8 cellular contexts compared by ENCODE assay signal in the genomic region with DNA sequence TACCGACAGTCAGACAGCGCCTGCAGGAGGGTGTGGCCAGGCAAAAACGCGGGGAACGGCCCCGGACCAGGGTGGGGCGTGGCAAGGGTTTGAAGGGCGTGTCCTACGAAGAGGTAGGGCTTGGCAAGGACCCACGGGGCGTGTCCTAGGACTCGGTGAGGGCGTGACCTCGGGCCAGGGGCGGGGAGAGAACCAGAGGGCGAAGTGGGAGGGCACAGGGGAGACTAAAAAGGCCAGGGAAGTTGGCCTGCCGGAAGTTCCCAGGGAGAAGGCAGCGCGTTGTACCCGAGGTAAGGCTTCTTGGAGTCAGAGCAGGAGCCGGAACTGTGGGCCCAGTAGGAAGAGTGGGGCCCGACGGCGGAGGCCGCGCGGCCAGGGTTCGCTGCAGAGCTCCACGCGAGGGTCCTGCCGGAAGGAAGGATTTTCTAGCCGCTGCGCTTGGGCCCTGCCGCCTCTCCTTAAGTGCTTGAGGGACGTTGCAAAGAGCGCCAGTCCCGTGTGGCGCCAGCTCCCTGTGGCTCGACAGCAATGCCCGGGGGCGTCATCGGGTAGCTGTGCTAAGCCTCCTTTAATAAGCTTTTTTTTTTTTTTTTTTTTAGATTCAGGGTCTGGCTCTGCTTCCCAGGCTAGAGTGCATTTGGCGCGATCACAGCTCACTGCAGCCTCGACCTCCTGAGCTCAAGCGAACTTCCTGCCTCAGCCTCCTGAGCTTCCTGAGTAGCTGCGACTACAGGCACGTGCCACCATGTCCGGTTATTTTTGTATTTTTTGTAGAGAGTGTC. TPM values are rescaled to one million over a fixed set of nuclear protein-coding genes. Genes with fewer than 3 reads are reported as not detected.
A peak's percentile ranks its signal among the peaks of the same experiment; 100 is the strongest.
DNase-seq lines count a peak whose midpoint lies in the region; ATAC-seq, FAIRE-seq and TF ChIP-seq lines count a peak whose summit lies in the region.

A gene with protein sequence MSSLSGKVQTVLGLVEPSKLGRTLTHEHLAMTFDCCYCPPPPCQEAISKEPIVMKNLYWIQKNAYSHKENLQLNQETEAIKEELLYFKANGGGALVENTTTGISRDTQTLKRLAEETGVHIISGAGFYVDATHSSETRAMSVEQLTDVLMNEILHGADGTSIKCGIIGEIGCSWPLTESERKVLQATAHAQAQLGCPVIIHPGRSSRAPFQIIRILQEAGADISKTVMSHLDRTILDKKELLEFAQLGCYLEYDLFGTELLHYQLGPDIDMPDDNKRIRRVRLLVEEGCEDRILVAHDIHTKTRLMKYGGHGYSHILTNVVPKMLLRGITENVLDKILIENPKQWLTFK (plus strand): TSS at position 253 of the 782 bp plus-strand sequence. CDS start 47,375 bp downstream, outside the sequence.

- DNase-seq in NCI-H1694 (lab: John Stamatoyannopoulos, UW) = peak; percentile 83
- DNase-seq in T-helper 2 cell treated with Interferon-gamma antibody and Interleukin-4, amounts not matched to agents 5 μg/mL and 100 μg/mL, for 36 hours (ENCODE audit: low spot score) = peak; percentile 97
- peak; percentile 76 for DNase-seq in astrocyte (ENCODE audit: low read depth)
- DNase-seq in right cardiac atrium = peak; percentile 99 to 100 (median 99)
- peak; percentile 87 for DNase-seq in renal cortical epithelial cell (ENCODE audit: low read depth)
- no peak for DNase-seq in WERI-Rb-1

- H3K4me1 Mint-ChIP-seq in T-helper 2 cell treated with Interferon-gamma antibody and Interleukin-4, amounts not matched to agents 5 μg/mL and 100 μg/mL, for 36 hours (ENCODE audit: low read depth) = peaks cover 40% of the 10 kb centered on the region
- peaks cover 18% of the 10 kb centered on the region for H3K4me1 Mint-ChIP-seq in astrocyte (ENCODE audit: low read depth, unreplicated experiment)

- H3K36me3 Mint-ChIP-seq in T-helper 2 cell treated with Interferon-gamma antibody and Interleukin-4, amounts not matched to agents 5 μg/mL and 100 μg/mL, for 36 hours (ENCODE audit: low read depth) = peaks cover 24% of the 10 kb centered on the region
- H3K36me3 Mint-ChIP-seq in astrocyte (ENCODE audit: low read depth, unreplicated experiment) = no peaks in the 10 kb centered on the region

- H3K4me1 ChIP-seq in astrocyte (ENCODE audit: insufficient read depth, low read length) = no peaks in the 10 kb centered on the region
- H3K4me1 ChIP-seq in right cardiac atrium (ENCODE audit: control insufficient read depth, insufficient read depth, low read length) = peaks cover 12% of the 10 kb centered on the region

- no peaks in the 10 kb centered on the region for H4K20me1 ChIP-seq in astrocyte (ENCODE audit: insufficient read depth, low read length)

- H3K27ac ChIP-seq in astrocyte (ENCODE audit: low read depth, low read length) = no peak within 1 kb of the TSS
- peak within 1 kb of the TSS; percentile 88 for H3K27ac ChIP-seq in right cardiac atrium (ENCODE audit: low read length)
- H3K27ac ChIP-seq in WERI-Rb-1 = no peak within 1 kb of the TSS

- peak within 1 kb of the TSS; percentile 65 for H3K9ac ChIP-seq in astrocyte (ENCODE audit: low read length)

- WGBS in right cardiac atrium = 6% methylated on average over 49 of the region's 49 CpGs

- no peaks in the 10 kb centered on the region for H3K79me2 ChIP-seq in astrocyte (ENCODE audit: insufficient read depth, low read length)

- peak within 1 kb of the TSS; percentile 92 for H2AFZ ChIP-seq in astrocyte (ENCODE audit: low read depth, low read length)

- H3K27me3 ChIP-seq in astrocyte (ENCODE audit: insufficient read depth, low read length) = no peaks in the 10 kb centered on the region
- no peaks in the 10 kb centered on the region for H3K27me3 ChIP-seq in right cardiac atrium (ENCODE audit: control insufficient read depth, insufficient read depth)
- H3K27me3 ChIP-seq in WERI-Rb-1 (ENCODE audit: insufficient read depth, low read depth, severe bottlenecking) = no peaks in the 10 kb centered on the region

- H3K36me3 ChIP-seq in astrocyte (ENCODE audit: insufficient read depth, low read length) = no peaks in the 10 kb centered on the region
- H3K36me3 ChIP-seq in WERI-Rb-1 = no peaks in the 10 kb centered on the region

- no peaks in the 10 kb centered on the region for H3K9me3 ChIP-seq in astrocyte (ENCODE audit: insufficient read depth, low read depth, low read length)
- no peaks in the 10 kb centered on the region for H3K9me3 ChIP-seq in right cardiac atrium (ENCODE audit: control insufficient read depth, low read length)
- H3K9me3 ChIP-seq in WERI-Rb-1 (ENCODE audit: severe bottlenecking) = no peaks in the 10 kb centered on the region

- TF ChIP-seq CTCF in astrocyte (IDR thresholded peaks at IDR 0.05; ENCODE audit: insufficient read depth, low read depth, low read length) = no peak
- no peak for TF ChIP-seq CTCF in WERI-Rb-1 (IDR thresholded peaks at IDR 0.05; ENCODE audit: low read depth, low read length)

- FAIRE-seq in astrocyte (lab: Jason Lieb, UNC) = no peak

- H3K27me3 Mint-ChIP-seq in T-helper 2 cell treated with Interferon-gamma antibody and Interleukin-4, amounts not matched to agents 5 μg/mL and 100 μg/mL, for 36 hours (ENCODE audit: low read depth) = peaks cover under 1% of the 10 kb centered on the region
- peaks cover 4% of the 10 kb centered on the region for H3K27me3 Mint-ChIP-seq in astrocyte (ENCODE audit: low read depth, unreplicated experiment)

- peak within 1 kb of the TSS; percentile 96 for H3K27ac Mint-ChIP-seq in T-helper 2 cell treated with Interferon-gamma antibody and Interleukin-4, amounts not matched to agents 5 μg/mL and 100 μg/mL, for 36 hours
- peak within 1 kb of the TSS; percentile 58 for H3K27ac Mint-ChIP-seq in astrocyte (ENCODE audit: unreplicated experiment)

- intact Hi-C loops in right cardiac atrium (cut with DNase I) = no loop called here

- ATAC-seq in GM18498 (IDR thresholded peaks at IDR 0.05; ENCODE audit: unreplicated experiment) (peak; percentile 99), HG02884 (IDR thresholded peaks at IDR 0.05; ENCODE audit: unreplicated experiment) (peak; percentile 92), right cardiac atrium (peak; percentile 100)

- peak within 1 kb of the TSS; percentile 87 for H3K4me3 Mint-ChIP-seq in T-helper 2 cell treated with Interferon-gamma antibody and Interleukin-4, amounts not matched to agents 5 μg/mL and 100 μg/mL, for 36 hours
- H3K4me3 Mint-ChIP-seq in astrocyte (ENCODE audit: unreplicated experiment) = peak within 1 kb of the TSS; percentile 85

- H3K4me2 ChIP-seq in astrocyte (ENCODE audit: low read length) = peak within 1 kb of the TSS; percentile 82

- peak within 1 kb of the TSS; percentile 62 for H3K4me3 ChIP-seq in astrocyte (ENCODE audit: insufficient read depth, low read depth, low read length)
- peak within 1 kb of the TSS; percentile 62 for H3K4me3 ChIP-seq in right cardiac atrium (ENCODE audit: low read length)
- no peak within 1 kb of the TSS for H3K4me3 ChIP-seq in WERI-Rb-1 (ENCODE audit: low read depth, low read length)

- H3K9me3 Mint-ChIP-seq in T-helper 2 cell treated with Interferon-gamma antibody and Interleukin-4, amounts not matched to agents 5 μg/mL and 100 μg/mL, for 36 hours = no peaks in the 10 kb centered on the region
- H3K9me3 Mint-ChIP-seq in astrocyte (ENCODE audit: unreplicated experiment) = peaks cover 2% of the 10 kb centered on the region

RNA-seq across cellular contexts. Expression of the gene that starts here (rescaled TPM):
- total RNA-seq in astrocyte (2.5 and 2.6 TPM in 2 replicates), right cardiac atrium (10 to 100 TPM; 12.2 to 31.2 (median 26.1) TPM), renal cortical epithelial cell (25.6 and 34.7 TPM in 2 replicates)
- 10.1 TPM for polyA plus RNA-seq in right cardiac atrium
